9 cellular contexts compared by ENCODE assay signal in the genomic region with DNA sequence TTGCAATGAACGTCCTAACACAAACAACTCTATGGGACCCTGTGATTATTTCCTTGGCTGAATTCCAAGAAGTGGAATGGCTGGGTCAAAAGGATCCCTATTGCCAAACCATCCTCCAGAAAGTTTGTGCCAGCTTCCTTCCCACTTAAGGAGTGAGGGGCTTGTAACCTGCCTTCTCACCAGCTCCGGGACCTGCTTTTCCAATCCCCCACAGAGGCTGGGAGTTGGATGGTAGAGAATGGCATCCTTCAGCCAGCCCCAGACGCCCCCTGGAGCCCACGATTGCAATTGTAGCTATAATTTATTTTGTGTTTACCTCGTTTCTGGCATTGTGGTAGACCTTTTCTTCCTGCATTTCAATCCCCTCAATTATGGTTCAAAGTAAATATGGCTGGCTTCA. TPM values are rescaled to one million over a fixed set of nuclear protein-coding genes. Genes with fewer than 3 reads are reported as not detected.
DNase-seq lines count a peak whose midpoint lies in the region; ATAC-seq and TF ChIP-seq lines count a peak whose summit lies in the region.
"Had no signal": no experiment of that assay in that cellular context is flagged by ENCODE, and none has a peak within 500 bp of the region (broad histone marks: within the 10 kb centered on the region; RNA-seq: fewer than 3 reads in every experiment).

No MANE protein-coding gene starts in this region.

- no peak overlapping the region for H3K27ac Mint-ChIP-seq in activated naive CD8-positive, alpha-beta T cell treated with anti-CD3 and anti-CD28 coated beads, Interleukin-2, amount 50 U/mL, for 24 hours
- no peak overlapping the region for H3K27ac Mint-ChIP-seq in activated naive CD8-positive, alpha-beta T cell treated with anti-CD3 and anti-CD28 coated beads for 36 hours

- no peak overlapping the region for H3K4me3 ChIP-seq in dorsolateral prefrontal cortex
- no peak overlapping the region for H3K4me3 ChIP-seq in spleen
- H3K4me3 ChIP-seq in tibial artery: no peak overlapping the region

- H3K27me3 ChIP-seq in dorsolateral prefrontal cortex (no peaks in the 10 kb centered on the region), spleen (replicated peaks in 1 of 7) (peaks cover 0 to 80% (median 3%) of the 10 kb centered on the region in 7 donors), tibial artery (peaks cover 0 to 35% of the 10 kb centered on the region in 2 donors)

- H3K27ac ChIP-seq in dorsolateral prefrontal cortex: peak overlapping the region in 9 of 59 donors; percentile 0 to 57 (median 29)
- H3K27ac ChIP-seq in spleen: no peak overlapping the region
- H3K27ac ChIP-seq in tibial artery: no peak overlapping the region

- H3K4me1 ChIP-seq in spleen (no peaks in the 10 kb centered on the region), tibial artery (peaks cover 0 to 15% (median 0%) of the 10 kb centered on the region in 4 donors)

- WGBS in spleen, 5 donors: 4 to 10% (median 6%) methylated on average over 5 of the region's 5 CpGs

- H3K9me3 ChIP-seq in spleen (no peaks in the 10 kb centered on the region), tibial artery (no peaks in the 10 kb centered on the region)

- no peak for TF ChIP-seq POLR2A in spleen (IDR thresholded peaks at IDR 0.05)

- no peaks in the 10 kb centered on the region for H3K36me3 Mint-ChIP-seq in activated naive CD8-positive, alpha-beta T cell treated with anti-CD3 and anti-CD28 coated beads, Interleukin-2, amount 50 U/mL, for 24 hours (ENCODE audit: low read depth)
- H3K36me3 Mint-ChIP-seq in activated naive CD8-positive, alpha-beta T cell treated with anti-CD3 and anti-CD28 coated beads for 36 hours: no peaks in the 10 kb centered on the region

- no peak overlapping the region for H3K4me3 Mint-ChIP-seq in activated naive CD8-positive, alpha-beta T cell treated with anti-CD3 and anti-CD28 coated beads, Interleukin-2, amount 50 U/mL, for 24 hours
- H3K4me3 Mint-ChIP-seq in activated naive CD8-positive, alpha-beta T cell treated with anti-CD3 and anti-CD28 coated beads for 36 hours: no peak overlapping the region

- H3K36me3 ChIP-seq in spleen (no peaks in the 10 kb centered on the region), tibial artery (no peaks in the 10 kb centered on the region)

- H3K4me1 Mint-ChIP-seq in activated naive CD8-positive, alpha-beta T cell treated with anti-CD3 and anti-CD28 coated beads, Interleukin-2, amount 50 U/mL, for 24 hours: no peaks in the 10 kb centered on the region
- no peaks in the 10 kb centered on the region for H3K4me1 Mint-ChIP-seq in activated naive CD8-positive, alpha-beta T cell treated with anti-CD3 and anti-CD28 coated beads for 36 hours

- intact Hi-C loops in dorsolateral prefrontal cortex (cut with DNase I) (loop anchor here (5.0 to 10.0 kb wide), 7 partner anchors 146 to 404 kb away; partner anchors contain the start of genes AHSA1 (in 2 of the 2) and VIPAS39 (in 2 of the 2)), spleen (cut with DNase I; ENCODE audit: low total_unique reads) (loop anchor here (5.0 kb wide), 1 partner anchor 161 kb away; no protein-coding TSS in a partner anchor), tibial artery (cut with DNase I; ENCODE audit: low total_unique reads) (loop anchor here (10.0 kb wide), 1 partner anchor 164 kb away; no protein-coding TSS in a partner anchor)

- ATAC-seq in activated naive CD8-positive, alpha-beta T cell treated with anti-CD3 and anti-CD28 coated beads, Interleukin-2, amount 50 U/mL, for 24 hours: no peak
- no peak for ATAC-seq in GM21367 (IDR thresholded peaks at IDR 0.05; ENCODE audit: unreplicated experiment)
- ATAC-seq in GM18909 (IDR thresholded peaks at IDR 0.05; ENCODE audit: poor library complexity, unreplicated experiment): no peak

- DNase-seq in activated naive CD8-positive, alpha-beta T cell treated with anti-CD3 and anti-CD28 coated beads, Interleukin-2, amount 50 U/mL, for 24 hours: peak; percentile 25
- DNase-seq in activated naive CD8-positive, alpha-beta T cell treated with anti-CD3 and anti-CD28 coated beads for 36 hours: no peak
- DNase-seq in NCI-H2227 treated with DMSO at 0.1 percent for 48 hours (lab: John Stamatoyannopoulos, UW): peak; percentile 79
- peak in 2 of 10 donors; percentile 22 to 44 for DNase-seq in dorsolateral prefrontal cortex
- DNase-seq in spleen: peak; percentile 21
- DNase-seq in tibial artery: no peak

- TF ChIP-seq CTCF in dorsolateral prefrontal cortex (IDR thresholded peaks at IDR 0.05 in 54 of 56, conservative IDR thresholded peaks at IDR 0.05 in 2 of 56; ENCODE audit: low read depth in 1 of 56, partially characterized antibody in 56 of 56): peak; percentile 20 to 67 (median 51)
- TF ChIP-seq CTCF in spleen (IDR thresholded peaks at IDR 0.05 in 8 of 11, conservative IDR thresholded peaks at IDR 0.05 in 3 of 11): peak in 5 of 11 experiments; percentile 11 to 39 (median 21)
- TF ChIP-seq CTCF in tibial artery (IDR thresholded peaks at IDR 0.05): peak in 1 of 2 experiments; percentile 6

- peaks cover 37% of the 10 kb centered on the region for H3K27me3 Mint-ChIP-seq in activated naive CD8-positive, alpha-beta T cell treated with anti-CD3 and anti-CD28 coated beads, Interleukin-2, amount 50 U/mL, for 24 hours
- peaks cover 58% of the 10 kb centered on the region for H3K27me3 Mint-ChIP-seq in activated naive CD8-positive, alpha-beta T cell treated with anti-CD3 and anti-CD28 coated beads for 36 hours

- H3K9me3 Mint-ChIP-seq in activated naive CD8-positive, alpha-beta T cell treated with anti-CD3 and anti-CD28 coated beads, Interleukin-2, amount 50 U/mL, for 24 hours: no peaks in the 10 kb centered on the region
- no peaks in the 10 kb centered on the region for H3K9me3 Mint-ChIP-seq in activated naive CD8-positive, alpha-beta T cell treated with anti-CD3 and anti-CD28 coated beads for 36 hours

RNA-seq across cellular contexts. Expression of gene ZDHHC22, which starts 9.7 kb away (rescaled TPM):
- total RNA-seq in activated naive CD8-positive, alpha-beta T cell treated with anti-CD3 and anti-CD28 coated beads for 36 hours: not detected
- total RNA-seq in dorsolateral prefrontal cortex (100 to 1,000 TPM in 1 of 120 experiments, 10 to 100 TPM in 119; 19.6 to 100 (median 62.4) TPM), spleen (not detected)
- under 1 TPM in 1 of 3 donors, not detected in 2; 0.02 TPM for polyA plus RNA-seq in spleen

RNA-seq across cellular contexts. Expression of gene TMEM63C, which starts 30.4 kb away (rescaled TPM):
- 1 to 10 TPM in 1 of 2 experiments, under 1 TPM in 1; 0.89 to 1.2 TPM for total RNA-seq in activated naive CD8-positive, alpha-beta T cell treated with anti-CD3 and anti-CD28 coated beads for 36 hours
- total RNA-seq in dorsolateral prefrontal cortex (100 to 1,000 TPM in 1 of 120 experiments, 10 to 100 TPM in 119; 19.9 to 103 (median 62.0) TPM), spleen (10 to 100 TPM in 2 of 7 donors, 1 to 10 TPM in 5; 2.8 to 13.4 (median 8.7) TPM)
- 1 to 10 TPM in 1 of 3 donors, under 1 TPM in 2; 0.20 to 2.4 (median 0.24) TPM for polyA plus RNA-seq in spleen
- total RNA-seq: pulmonary artery endothelial cell had no signal

RNA-seq across cellular contexts. Expression of gene CIPC, which starts 53.2 kb away (rescaled TPM):
- total RNA-seq in activated naive CD8-positive, alpha-beta T cell treated with anti-CD3 and anti-CD28 coated beads for 36 hours: 10 to 100 TPM; 10.8 to 12.2 TPM
- total RNA-seq in dorsolateral prefrontal cortex (100 to 1,000 TPM in 30 of 120 experiments, 10 to 100 TPM in 90; 63.6 to 149 (median 93.0) TPM), spleen (10 to 100 TPM; 14.9 to 33.8 (median 24.7) TPM)
- polyA plus RNA-seq in spleen: 1 to 10 TPM; 4.2 to 9.6 (median 5.1) TPM

Comparison
In these comparisons a context has a peak if more than half of its experiments do, and no peak if none do; other contexts are left out.
1. DNase-seq: peak in activated naive CD8-positive, alpha-beta T cell treated with anti-CD3 and anti-CD28 coated beads, Interleukin-2, amount 50 U/mL, for 24 hours (single experiment), NCI-H2227 treated with DMSO at 0.1 percent for 48 hours (single experiment) and spleen (single experiment); none in activated naive CD8-positive, alpha-beta T cell treated with anti-CD3 and anti-CD28 coated beads for 36 hours (single experiment) and tibial artery (0 of 2).
2. RNA of gene ZDHHC22, which starts 9.7 kb away (total RNA-seq): 19.6 to 100 TPM in dorsolateral prefrontal cortex; not detected in activated naive CD8-positive, alpha-beta T cell treated with anti-CD3 and anti-CD28 coated beads for 36 hours and not detected in spleen; every median in the first group is over 10 times any median in the second.